8 cellular contexts compared by ENCODE assay signal in genomic region chr4:75653845-75654503, GRCh38. TPM values are rescaled to one million over a fixed set of nuclear protein-coding genes. Genes with fewer than 3 reads are reported as not detected.
A peak's percentile ranks its signal among the peaks of the same experiment; 100 is the strongest.
DNase-seq lines count a peak whose midpoint lies in the region; ATAC-seq and TF ChIP-seq lines count a peak whose summit lies in the region.

No MANE protein-coding gene starts in this region.

- H3K27me3 ChIP-seq in GM23248 (replicated peaks; ENCODE audit: insufficient read depth) (no peaks in the 10 kb centered on the region), adrenal gland (no peaks in the 10 kb centered on the region)

- peaks cover 98% of the 10 kb centered on the region for H3K79me2 ChIP-seq in GM23248 (ENCODE audit: insufficient read depth)

- no peak overlapping the region for H3K4me2 ChIP-seq in GM23248 (ENCODE audit: unreplicated experiment)

- H3K4me1 ChIP-seq in GM23248 (ENCODE audit: insufficient read depth) (peaks cover 4% of the 10 kb centered on the region), adrenal gland (replicated peaks in 1 of 2) (no peaks in the 10 kb centered on the region)

- no peak for TF ChIP-seq POLR2A in adrenal gland (IDR thresholded peaks at IDR 0.05)

- no peak overlapping the region for H2AFZ ChIP-seq in GM23248

- H3K9ac ChIP-seq in GM23248 = no peak overlapping the region

- H3F3A ChIP-seq in GM23248 (ENCODE audit: insufficient read depth) = peaks cover 11% of the 10 kb centered on the region; the same call in 1 of the 2 replicates

- H3K36me3 ChIP-seq in GM23248 (ENCODE audit: low read depth) (peaks cover 71% of the 10 kb centered on the region), adrenal gland (replicated peaks in 1 of 2) (peaks cover 0 to 71% of the 10 kb centered on the region in 2 donors)

- DNase-seq in AG20443 (ENCODE audit: low spot score) = peak; percentile 22
- DNase-seq in GM23248 = peak; percentile 59
- DNase-seq in adrenal gland = peak in 1 of 7 donors; percentile 9
- no peak for DNase-seq in left colon
- no peak for DNase-seq in effector CD4-positive, alpha-beta T cell

- no peak overlapping the region for H3K4me3 ChIP-seq in GM23248
- H3K4me3 ChIP-seq in adrenal gland = no peak overlapping the region

- intact Hi-C loops in adrenal gland (cut with DNase I) = loop anchor here in 1 of 2 donors (5.0 kb wide), 1 partner anchor 193 kb away; no protein-coding TSS in a partner anchor
- intact Hi-C loops in left colon (cut with DNase I, micrococcal nuclease) = no loop called here

- peak; percentile 26 to 46 (median 42) for TF ChIP-seq CTCF in adrenal gland (IDR thresholded peaks at IDR 0.05)

- H4K20me1 ChIP-seq in GM23248 (ENCODE audit: insufficient read depth) = 0 out of 2 replicates have a peak, but pooled peaks cover 6% of the 10 kb centered on the region

- H3K9me2 ChIP-seq in GM23248 (ENCODE audit: insufficient read depth) = no peaks in the 10 kb centered on the region

- in situ Hi-C loops in GM23248 (cut with MboI) = no loop called here

- H3K27ac ChIP-seq in GM23248 = no peak overlapping the region
- no peak overlapping the region for H3K27ac ChIP-seq in adrenal gland

- peak; percentile 93 for ATAC-seq in left colon
- ATAC-seq in HG03571 (IDR thresholded peaks at IDR 0.05; ENCODE audit: unreplicated experiment) = no peak
- no peak for ATAC-seq in GM19035 (IDR thresholded peaks at IDR 0.05; ENCODE audit: unreplicated experiment)
- no peak for ATAC-seq in HG03196 (IDR thresholded peaks at IDR 0.05; ENCODE audit: unreplicated experiment)

- 80 to 81% methylated on average over 2 of the region's 2 CpGs for WGBS in GM23248 (ENCODE audit: low coverage in 1 of 2, low lambda C conversion rate in 2 of 2, missing lambda C conversion rate in 2 of 2), 2 experiments
- 72 to 87% (median 79%) methylated on average over 2 of the region's 2 CpGs for WGBS in adrenal gland, 4 donors

- no peaks in the 10 kb centered on the region for H3K9me3 ChIP-seq in GM23248 (ENCODE audit: low read depth)
- H3K9me3 ChIP-seq in adrenal gland (replicated peaks in 1 of 3) = no peaks in the 10 kb centered on the region

RNA-seq across cellular contexts. Expression of gene G3BP2, which starts 19.2 kb away (rescaled TPM):
- total RNA-seq in GM23248 (2014; rRNA removed; shearing (Covaris generic)) = 129 and 133 TPM in 2 replicates
- polyA plus RNA-seq in GM23248 (2016; fragmentation: Nextera tagmentation; extraction: Ambion mirVana) (33.1 and 36.0 TPM in 2 replicates), adrenal gland (100 to 1,000 TPM in 1 of 3 donors, 10 to 100 TPM in 2; 10.0 to 167 (median 22.6) TPM)
- total RNA-seq in adrenal gland (100 to 1,000 TPM in 7 of 8 donors, 10 to 100 TPM in 1; 80.4 to 215 (median 114) TPM), left colon (100 to 1,000 TPM; 158 to 159 TPM)

RNA-seq across cellular contexts. Expression of gene CDKL2, which starts 23.6 kb away (rescaled TPM):
- not detected in 2 replicates for total RNA-seq in GM23248 (2014; rRNA removed; shearing (Covaris generic))
- not detected in 2 replicates for polyA plus RNA-seq in GM23248 (2016; fragmentation: Nextera tagmentation; extraction: Ambion mirVana)
- 1 to 10 TPM in 1 of 8 donors, under 1 TPM in 7; 0.17 to 1.8 (median 0.60) TPM for total RNA-seq in adrenal gland
- 1 to 10 TPM in 1 of 3 donors, under 1 TPM in 2; 0.13 to 1.1 (median 0.32) TPM for polyA plus RNA-seq in adrenal gland
- 1 to 10 TPM; 1.1 to 1.6 TPM for total RNA-seq in left colon

Comparison
In these comparisons a context has a peak if more than half of its experiments do, and no peak if none do; other contexts are left out.
1. DNase-seq: peak in AG20443 (single experiment) and GM23248 (single experiment); none in left colon (0 of 2) and effector CD4-positive, alpha-beta T cell (single experiment).